Comparison of ENCODE assay signal across 10 cellular contexts in the genomic region with DNA sequence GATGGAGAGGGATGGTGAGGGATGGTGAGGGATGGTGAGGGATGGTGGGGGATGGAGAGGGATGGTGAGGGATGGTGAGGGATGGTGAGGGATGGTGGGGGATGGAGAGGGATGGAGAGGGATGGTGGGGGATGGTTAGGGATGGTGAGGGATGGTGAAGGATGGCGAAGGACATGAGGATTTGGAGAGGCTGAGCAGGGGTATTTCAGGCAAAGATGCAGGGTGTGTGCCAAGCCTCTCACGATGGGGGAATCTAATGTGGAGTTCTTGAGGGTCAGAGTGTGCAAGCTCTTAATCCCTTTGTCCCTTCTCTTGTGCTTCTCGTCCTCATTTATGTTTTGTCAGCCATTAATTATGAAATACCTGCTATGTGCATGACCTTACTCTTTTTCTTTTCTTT.
"Had no signal": no experiment of that assay in that cellular context is flagged by ENCODE, and none has a peak within 500 bp of the region (broad histone marks: within the 10 kb centered on the region; RNA-seq: fewer than 3 reads in every experiment).

No MANE protein-coding gene starts in this region.

- H3K9me3 ChIP-seq: HAP-1 had no signal

- H3K36me3 Mint-ChIP-seq: IgD-negative memory B cell had no signal

- H3K27ac ChIP-seq: GM23248, HL-60, KMS-11 had no signal

- H3K4me1 ChIP-seq: HAP-1 had no signal

- DNase-seq: GM23248, GOT3, H7, HFFc6, KBM-7 had no signal

- H3K4me3 ChIP-seq: GM23248, HAP-1 had no signal

- H3K9ac ChIP-seq: GM23248, KMS-11 had no signal

- H3K36me3 ChIP-seq: HAP-1 had no signal

- H3K9me3 Mint-ChIP-seq: HFFc6 had no signal

- H3K4me3 Mint-ChIP-seq: HFFc6 had no signal

- ATAC-seq: HCT116 had no signal

- H3K4me2 ChIP-seq: KMS-11 had no signal

- H2AFZ ChIP-seq: GM23248 had no signal

- H3K27ac Mint-ChIP-seq: HFFc6, IgD-negative memory B cell had no signal
